10 cellular contexts compared by ENCODE assay signal in genomic region chr12:12443482-12443881, GRCh38.
DNase-seq lines count a peak whose midpoint lies in the region; ATAC-seq and TF ChIP-seq lines count a peak whose summit lies in the region.
"Had no signal": no experiment of that assay in that cellular context is flagged by ENCODE, and none has a peak within 500 bp of the region (broad histone marks: within the 10 kb centered on the region; RNA-seq: fewer than 3 reads in every experiment).

No MANE protein-coding gene starts in this region.

- H3K27ac ChIP-seq in Peyer's patch, result peak overlapping the region; percentile 55 to 66 (median 62)
- H3K27ac ChIP-seq in body of pancreas, result peak overlapping the region; percentile 21 to 65 (median 30)
- peak overlapping the region; percentile 80 for H3K27ac ChIP-seq in subcutaneous abdominal adipose tissue (ENCODE audit: low read depth, low read length)

- H3K27me3 ChIP-seq in Peyer's patch (no peaks in the 10 kb centered on the region), body of pancreas (no peaks in the 10 kb centered on the region), subcutaneous abdominal adipose tissue (ENCODE audit: control insufficient read depth in 5 of 5, insufficient read depth in 4 of 5, low read length in 5 of 5) (no peaks in the 10 kb centered on the region)

- H3K9me3 ChIP-seq in Peyer's patch, result no peaks in the 10 kb centered on the region
- no peaks in the 10 kb centered on the region for H3K9me3 ChIP-seq in body of pancreas
- no peaks in the 10 kb centered on the region for H3K9me3 ChIP-seq in subcutaneous abdominal adipose tissue (ENCODE audit: control insufficient read depth in 5 of 5, low read length in 5 of 5)

- 38 to 64% methylated on average over 5 of the region's 5 CpGs for WGBS in body of pancreas, 2 donors

- no peak overlapping the region for H3K4me3 ChIP-seq in Peyer's patch
- no peak overlapping the region for H3K4me3 ChIP-seq in body of pancreas
- H3K4me3 ChIP-seq in subcutaneous abdominal adipose tissue (ENCODE audit: low read depth in 1 of 5, low read length in 5 of 5), result no peak overlapping the region

- H3K36me3 ChIP-seq in Peyer's patch (no peaks in the 10 kb centered on the region), body of pancreas (replicated peaks in 1 of 2; ENCODE audit: insufficient read depth in 1 of 2, low read depth in 2 of 2) (no peaks in the 10 kb centered on the region), subcutaneous abdominal adipose tissue (ENCODE audit: control insufficient read depth in 5 of 5, insufficient read depth in 5 of 5, low read length in 5 of 5) (no peaks in the 10 kb centered on the region)
- H3K36me3 ChIP-seq: WERI-Rb-1 had no signal

- peak overlapping the region in 2 of 5 donors; percentile 27 to 63 for H3K9ac ChIP-seq in subcutaneous abdominal adipose tissue (ENCODE audit: low read length in 5 of 5)

- TF ChIP-seq CTCF in Peyer's patch (IDR thresholded peaks at IDR 0.05) (no peak), body of pancreas (IDR thresholded peaks at IDR 0.05) (no peak)

- DNase-seq in Peyer's patch (no peak), body of pancreas (peak in 2 of 4 donors; percentile 21 to 41), left kidney (ENCODE audit: low read depth, low spot score) (peak; percentile 40), HT-29 (ENCODE audit: low spot score) (no peak), NCI-H1092 (lab: John Stamatoyannopoulos, UW) (no peak)
- DNase-seq in stimulated activated naive CD4-positive, alpha-beta T cell (lab: John Stamatoyannopoulos, UW), result no peak
- DNase-seq: IMR-90 had no signal

- ATAC-seq in body of pancreas (no peak), HG03045 (IDR thresholded peaks at IDR 0.05; ENCODE audit: unreplicated experiment) (no peak)

- TF ChIP-seq POLR2A in Peyer's patch (IDR thresholded peaks at IDR 0.05) (no peak), body of pancreas (IDR thresholded peaks at IDR 0.05) (no peak)

- H3K4me1 ChIP-seq in Peyer's patch, result peaks cover 0 to 25% (median 3%) of the 10 kb centered on the region in 4 donors
- peaks cover 33% of the 10 kb centered on the region for H3K4me1 ChIP-seq in body of pancreas
- H3K4me1 ChIP-seq in subcutaneous abdominal adipose tissue (ENCODE audit: control insufficient read depth in 5 of 5, insufficient read depth in 5 of 5, low read length in 5 of 5), result peaks cover 8 to 61% (median 28%) of the 10 kb centered on the region in 5 donors

- intact Hi-C loops in body of pancreas (cut with DNase I), result no loop called here

Comparison
In these comparisons a context has a peak if more than half of its experiments do, and no peak if none do; other contexts are left out.
1. H3K27ac ChIP-seq: peak in every context shown above with its lines; median percentile 80 in subcutaneous abdominal adipose tissue; 62 in Peyer's patch; 30 in body of pancreas.